In the genomic region with DNA sequence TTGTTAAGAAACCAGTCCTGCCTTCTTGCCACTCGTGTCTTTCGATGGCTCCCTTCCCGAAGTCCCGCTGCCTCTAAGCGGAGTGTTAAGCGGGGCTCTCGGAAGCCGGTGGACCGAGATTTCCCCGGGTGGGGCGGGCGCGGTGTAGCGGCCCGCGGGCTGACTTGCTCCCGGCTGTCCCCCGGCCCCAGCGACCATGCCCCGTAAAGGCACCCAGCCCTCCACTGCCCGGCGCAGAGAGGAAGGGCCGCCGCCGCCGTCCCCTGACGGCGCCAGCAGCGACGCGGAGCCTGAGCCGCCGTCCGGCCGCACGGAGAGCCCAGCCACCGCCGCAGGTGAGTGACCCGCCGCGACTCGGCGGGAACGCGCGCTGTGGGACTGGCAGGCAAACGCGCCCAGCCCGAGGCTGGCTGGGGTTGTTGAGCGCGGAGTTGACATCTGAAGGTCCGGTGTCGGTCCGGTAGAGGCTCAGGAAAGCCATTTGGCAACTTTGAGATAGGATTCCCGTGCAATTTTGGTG, we compare ENCODE assay signal across 8 cellular contexts. TPM values are rescaled to one million over a fixed set of nuclear protein-coding genes. Genes with fewer than 3 reads are reported as not detected.
A peak's percentile ranks its signal among the peaks of the same experiment; 100 is the strongest.
DNase-seq lines count a peak whose midpoint lies in the region; ATAC-seq and TF ChIP-seq lines count a peak whose summit lies in the region.

No MANE protein-coding gene starts in this region.

- in situ Hi-C loops in Panc1 (cut with HindIII; ENCODE audit: low pct_unique_long_range_greater_than_20kb, low sequenced_read_pairs), result no loop called here
- in situ Hi-C loops in brain microvascular endothelial cell (cut with HindIII; ENCODE audit: low pct_ligation_motif_present, low sequenced_read_pairs), result no loop called here
- in situ Hi-C loops in G401 (cut with HindIII; ENCODE audit: low sequenced_read_pairs), result no loop called here

- BruUV-seq in Panc1 (replicated peaks; lab: Mats Ljungman, UMichigan), result no TSS peak

- under 1% methylated on average over 12 of the region's 55 CpGs for WGBS in SK-N-SH (ENCODE audit: low lambda C conversion rate)

- H3F3A ChIP-seq in SK-N-SH (replicated peaks; ENCODE audit: insufficient read depth), result peaks cover 13% of the 10 kb centered on the region

- H2AFZ ChIP-seq in SK-N-SH (ENCODE audit: low read depth), result no peak overlapping the region

- H4K20me1 ChIP-seq in SK-N-SH (ENCODE audit: insufficient read depth), result peaks cover 24% of the 10 kb centered on the region; the same call in 1 of the 2 replicates

- H3K4me1 ChIP-seq in SK-N-SH (ENCODE audit: control insufficient read depth in 1 of 2, insufficient read depth in 2 of 2, low read depth in 1 of 2, low read length in 1 of 2) (peaks cover 3 to 11% of the 10 kb centered on the region in 2 experiments; a peak in 3 of 4 replicates), Panc1 (ENCODE audit: control insufficient read depth, insufficient read depth, low read length) (peaks cover 25% of the 10 kb centered on the region)

- CTCF ChIA-PET in SK-N-SH (lab: Yijun Ruan, JAX) (interaction anchor here (1.4 to 1.6 kb wide), 3 partner anchors 8 to 237 kb away, joined by 5 to 11 read pairs (median 9); no protein-coding TSS in a partner anchor), Panc1 (lab: Charles Lee) (no interaction called here)

- intact Hi-C loops in Panc1 (cut with micrococcal nuclease; ENCODE audit: unreplicated experiment), result no loop called here

- no peaks in the 10 kb centered on the region for H3K9me2 ChIP-seq in SK-N-SH

- TF ChIP-seq CTCF in SK-N-SH (IDR thresholded peaks at IDR 0.05) (no peak), Panc1 (IDR thresholded peaks at IDR 0.05) (no peak), brain microvascular endothelial cell (IDR thresholded peaks at IDR 0.05; ENCODE audit: low read depth, low read length, missing control alignments) (no peak)

- H3K4me3 ChIP-seq in SK-N-SH (ENCODE audit: low read depth in 2 of 2, low read length in 1 of 2) (peak overlapping the region; percentile 79 to 96), Panc1 (ENCODE audit: low read depth in 2 of 2, low read length in 2 of 2) (peak overlapping the region; percentile 71 to 99), brain microvascular endothelial cell (ENCODE audit: low read depth, low read length) (peak overlapping the region; percentile 88)

- POLR2A ChIA-PET in SK-N-SH (lab: Yijun Ruan, JAX) (interaction anchor here (1.2 to 1.4 kb wide), 2 partner anchors 12 to 49 kb away, joined by 3 read pairs; partner anchors contain the start of gene TRIM59), Panc1 (lab: Charles Lee) (no interaction called here)

- H3K9me3 ChIP-seq in SK-N-SH, result no peaks in the 10 kb centered on the region
- H3K9me3 ChIP-seq in Panc1 (ENCODE audit: control insufficient read depth, insufficient read depth, low read depth, low read length), result no peaks in the 10 kb centered on the region

- DNase-seq in SK-N-SH, result peak; percentile 56
- no peak for DNase-seq in Panc1 (ENCODE audit: low read depth, low spot score)
- DNase-seq in brain microvascular endothelial cell, result no peak
- DNase-seq in kidney tubule cell (ENCODE audit: low spot score), result peak; percentile 37
- peak; percentile 15 for DNase-seq in stimulated activated CD4-positive, alpha-beta T cell treated with anti-CD3 and anti-CD28 coated beads, Interleukin-4, amount 100 ng/mL, for 24 hours
- DNase-seq in G401 (ENCODE audit: low spot score), result no peak

- ATAC-seq in SK-N-SH treated with all-trans-retinoic acid at 6 μM for 48 hours, result no peak; the same call in 2 of the 3 replicates
- peak; percentile 11 for ATAC-seq in Panc1
- ATAC-seq in GM21390 (IDR thresholded peaks at IDR 0.05; ENCODE audit: unreplicated experiment), result no peak

- peak overlapping the region; percentile 99 for H3K9ac ChIP-seq in SK-N-SH

- H3K79me2 ChIP-seq in SK-N-SH (ENCODE audit: insufficient read depth), result peaks cover 93% of the 10 kb centered on the region

- H3K4me2 ChIP-seq in SK-N-SH, result peak overlapping the region; percentile 85

- H3K36me3 ChIP-seq in SK-N-SH (replicated peaks in 1 of 2; ENCODE audit: control insufficient read depth in 1 of 2, insufficient read depth in 2 of 2, low read length in 1 of 2) (peaks cover 17 to 19% of the 10 kb centered on the region in 2 experiments), Panc1 (ENCODE audit: control insufficient read depth, insufficient read depth, low read length) (peaks cover 34% of the 10 kb centered on the region), brain microvascular endothelial cell (replicated peaks) (no peaks in the 10 kb centered on the region)

- TF ChIP-seq RAD21 in SK-N-SH (IDR thresholded peaks at IDR 0.05; ENCODE audit: low read length), result no peak

- no peak for TF ChIP-seq EP300 in SK-N-SH (IDR thresholded peaks at IDR 0.05; ENCODE audit: borderline replicate concordance in 1 of 2, low read depth in 1 of 2, low read length in 1 of 2)

- H3K27me3 ChIP-seq in SK-N-SH (ENCODE audit: insufficient read depth), result no peaks in the 10 kb centered on the region
- no peaks in the 10 kb centered on the region for H3K27me3 ChIP-seq in Panc1 (ENCODE audit: control insufficient read depth, insufficient read depth, low read length)
- H3K27me3 ChIP-seq in brain microvascular endothelial cell (replicated peaks), result no peaks in the 10 kb centered on the region

- H3K27ac ChIP-seq in SK-N-SH (ENCODE audit: low read depth in 2 of 2, low read length in 1 of 2), result peak overlapping the region; percentile 88 to 94
- H3K27ac ChIP-seq in Panc1 (ENCODE audit: low read length), result peak overlapping the region; percentile 100
- H3K27ac ChIP-seq in brain microvascular endothelial cell, result peak overlapping the region; percentile 82

TF ChIP-seq in SK-N-SH, 30 proteins besides CTCF, POLR2A, EP300 and RAD21:
- TF ChIP-seq EZH2phosphoT487 (IDR thresholded peaks at IDR 0.05; ENCODE audit: borderline replicate concordance, low read depth), result no peak
- TF ChIP-seq JUND (IDR thresholded peaks at IDR 0.05), result no peak
- TF ChIP-seq FOXJ3 (CRISPR knock-in tag; IDR thresholded peaks at IDR 0.05), result no peak

TF ChIP-seq in SK-N-SH treated with all-trans-retinoic acid at 6 μM for 48 hours, 23 proteins besides CTCF, POLR2A, EP300 and RAD21:
- TF ChIP-seq, protein P1, sequence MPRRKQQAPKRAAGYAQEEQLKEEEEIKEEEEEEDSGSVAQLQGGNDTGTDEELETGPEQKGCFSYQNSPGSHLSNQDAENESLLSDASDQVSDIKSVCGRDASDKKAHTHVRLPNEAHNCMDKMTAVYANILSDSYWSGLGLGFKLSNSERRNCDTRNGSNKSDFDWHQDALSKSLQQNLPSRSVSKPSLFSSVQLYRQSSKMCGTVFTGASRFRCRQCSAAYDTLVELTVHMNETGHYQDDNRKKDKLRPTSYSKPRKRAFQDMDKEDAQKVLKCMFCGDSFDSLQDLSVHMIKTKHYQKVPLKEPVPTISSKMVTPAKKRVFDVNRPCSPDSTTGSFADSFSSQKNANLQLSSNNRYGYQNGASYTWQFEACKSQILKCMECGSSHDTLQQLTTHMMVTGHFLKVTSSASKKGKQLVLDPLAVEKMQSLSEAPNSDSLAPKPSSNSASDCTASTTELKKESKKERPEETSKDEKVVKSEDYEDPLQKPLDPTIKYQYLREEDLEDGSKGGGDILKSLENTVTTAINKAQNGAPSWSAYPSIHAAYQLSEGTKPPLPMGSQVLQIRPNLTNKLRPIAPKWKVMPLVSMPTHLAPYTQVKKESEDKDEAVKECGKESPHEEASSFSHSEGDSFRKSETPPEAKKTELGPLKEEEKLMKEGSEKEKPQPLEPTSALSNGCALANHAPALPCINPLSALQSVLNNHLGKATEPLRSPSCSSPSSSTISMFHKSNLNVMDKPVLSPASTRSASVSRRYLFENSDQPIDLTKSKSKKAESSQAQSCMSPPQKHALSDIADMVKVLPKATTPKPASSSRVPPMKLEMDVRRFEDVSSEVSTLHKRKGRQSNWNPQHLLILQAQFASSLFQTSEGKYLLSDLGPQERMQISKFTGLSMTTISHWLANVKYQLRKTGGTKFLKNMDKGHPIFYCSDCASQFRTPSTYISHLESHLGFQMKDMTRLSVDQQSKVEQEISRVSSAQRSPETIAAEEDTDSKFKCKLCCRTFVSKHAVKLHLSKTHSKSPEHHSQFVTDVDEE (CRISPR knock-in tag; IDR thresholded peaks at IDR 0.05), result no peak
- no peak for TF ChIP-seq PPARA (CRISPR knock-in tag; IDR thresholded peaks at IDR 0.05; ENCODE audit: borderline replicate concordance)
- no peak for TF ChIP-seq ZNF565 (CRISPR knock-in tag; conservative IDR thresholded peaks at IDR 0.05; ENCODE audit: low read depth)
- TF ChIP-seq ZC3H10 (CRISPR knock-in tag; IDR thresholded peaks at IDR 0.05), result no peak
- TF ChIP-seq RARB (CRISPR knock-in tag; IDR thresholded peaks at IDR 0.05), result no peak

RNA-seq across cellular contexts. Expression of gene SMC4, which starts 1.2 kb away (rescaled TPM):
- 18.8 and 26.1 TPM in 2 replicates for polyA plus RNA-seq in SK-N-SH (2012; rRNA removed)
- polyA plus RNA-seq in SK-N-SH (2012; cell fraction: cytosol; rRNA removed), result 24.9 and 28.6 TPM in 2 replicates
- 30.2 and 48.3 TPM in 2 replicates for polyA plus RNA-seq in SK-N-SH (2012; cell fraction: nucleus; rRNA removed)
- total RNA-seq in Panc1 (2021; ENCODE audit: unreplicated experiment), result 160 TPM
- 57.2 TPM for polyA plus RNA-seq in Panc1 (2012; ENCODE audit: insufficient read length)
- total RNA-seq in G401 (2014; rRNA removed; shearing (Covaris generic)), result 112 and 168 TPM in 2 replicates

RNA-seq across cellular contexts. Expression of gene IFT80, which starts 1.7 kb away (rescaled TPM):
- polyA plus RNA-seq in SK-N-SH (2012; rRNA removed), result 10.5 and 17.4 TPM in 2 replicates
- polyA plus RNA-seq in SK-N-SH (2012; cell fraction: cytosol; rRNA removed), result 15.9 and 19.4 TPM in 2 replicates
- 12.5 and 34.3 TPM in 2 replicates for polyA plus RNA-seq in SK-N-SH (2012; cell fraction: nucleus; rRNA removed)
- total RNA-seq in Panc1 (2021; ENCODE audit: unreplicated experiment), result 35.1 TPM
- 19.5 TPM for polyA plus RNA-seq in Panc1 (2012; ENCODE audit: insufficient read length)
- total RNA-seq in G401 (2014; rRNA removed; shearing (Covaris generic)), result 24.8 and 53.4 TPM in 2 replicates

RNA-seq across cellular contexts. Expression of gene TRIM59, which starts 48.9 kb away (rescaled TPM):
- 4.1 and 5.3 TPM in 2 replicates for polyA plus RNA-seq in SK-N-SH (2012; rRNA removed)
- 5.1 and 6.1 TPM in 2 replicates for polyA plus RNA-seq in SK-N-SH (2012; cell fraction: cytosol; rRNA removed)
- 4.1 and 6.0 TPM in 2 replicates for polyA plus RNA-seq in SK-N-SH (2012; cell fraction: nucleus; rRNA removed)
- total RNA-seq in Panc1 (2021; ENCODE audit: unreplicated experiment), result 27.9 TPM
- polyA plus RNA-seq in Panc1 (2012; ENCODE audit: insufficient read length), result 9.2 TPM
- total RNA-seq in G401 (2014; rRNA removed; shearing (Covaris generic)), result 0.06 TPM in 1 of 2 replicates, not detected in the other

Comparison
In these comparisons a context has a peak if more than half of its experiments do, and no peak if none do; other contexts are left out.
1. DNase-seq: peak in SK-N-SH (single experiment), kidney tubule cell (single experiment) and stimulated activated CD4-positive, alpha-beta T cell treated with anti-CD3 and anti-CD28 coated beads, Interleukin-4, amount 100 ng/mL, for 24 hours (single experiment); none in Panc1 (single experiment), brain microvascular endothelial cell (single experiment) and G401 (single experiment).
2. RNA of gene TRIM59, which starts 48.9 kb away (total RNA-seq): 27.9 TPM in Panc1 (single experiment); 0.06 TPM in G401; every median in the first group is over 10 times any median in the second.
3. Peak in every context shown above with its lines, with median percentiles within 50 percentile points of each other: H3K27ac ChIP-seq and H3K4me3 ChIP-seq.